1 cellular context compared by ENCODE assay signal in the genomic region with DNA sequence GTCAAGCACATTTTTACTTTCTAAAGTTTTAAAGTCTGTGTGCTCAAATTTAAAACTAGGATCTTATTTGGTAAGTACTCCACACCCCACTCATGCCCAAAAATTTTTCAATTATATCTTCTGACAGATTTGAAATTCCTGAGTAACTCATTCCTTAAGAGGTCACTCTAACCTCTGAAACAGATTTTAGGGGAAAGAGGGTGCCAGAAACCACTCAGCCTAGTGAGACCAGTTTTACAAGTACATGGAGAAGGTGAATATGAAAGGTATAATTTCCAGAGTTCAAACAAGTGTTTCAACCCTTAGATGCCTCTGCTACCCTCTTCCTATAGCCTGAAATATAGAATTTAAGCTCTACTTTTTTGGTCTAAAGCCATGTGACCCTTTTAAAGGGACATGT.
TF ChIP-seq lines count a peak whose summit lies in the region.

No MANE protein-coding gene starts in this region.

TF ChIP-seq in H1, 55 proteins besides CTCF, POLR2A, EP300 and RAD21:
- no peak for TF ChIP-seq KDM4A (IDR thresholded peaks at IDR 0.05; ENCODE audit: low read depth, low read length, severe bottlenecking)
- no peak for TF ChIP-seq PHF8 (conservative IDR thresholded peaks at IDR 0.05; ENCODE audit: low read depth, low read length)
- TF ChIP-seq MAFK (IDR thresholded peaks at IDR 0.05; ENCODE audit: low read depth, low read length): no peak
